ENCODE assay signal across 1 cellular context in genomic region chr1:3465935-3466321, GRCh38.
A peak's percentile ranks its signal among the peaks of the same experiment; 100 is the strongest.
TF ChIP-seq lines count a peak whose summit lies in the region.

No MANE protein-coding gene starts in this region.

TF ChIP-seq in HepG2, 621 proteins besides CTCF, POLR2A, EP300 and RAD21:
- TF ChIP-seq ZNF598 (CRISPR knock-in tag; IDR thresholded peaks at IDR 0.05; ENCODE audit: borderline replicate concordance) (no peak), AGO2 (optimal IDR thresholded peaks at IDR 0.05; ENCODE audit: low read depth, low read length) (peak; percentile 68), AGO1 (IDR thresholded peaks at IDR 0.05; ENCODE audit: low read depth, low read length, poor library complexity, severe bottlenecking) (peak; percentile 49), ZFP1 (CRISPR knock-in tag; IDR thresholded peaks at IDR 0.05) (no peak), HOXA3 (CRISPR knock-in tag; IDR thresholded peaks at IDR 0.05) (no peak)
- TF ChIP-seq, protein P1, sequence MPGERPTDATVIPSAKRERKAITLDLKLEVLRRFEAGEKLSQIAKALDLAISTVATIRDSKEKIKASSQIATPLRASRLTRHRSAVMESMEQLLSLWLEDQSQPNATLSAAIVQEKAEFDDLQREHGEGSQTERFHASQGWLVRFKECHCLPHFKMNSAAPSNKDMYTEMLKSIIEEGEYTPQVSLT (CRISPR knock-in tag; IDR thresholded peaks at IDR 0.05; ENCODE audit: borderline replicate concordance, low read depth), result no peak
TF ChIP-seq in HepG2: peak in this region for 2.
